21 cellular contexts compared by ENCODE assay signal in genomic region chr5:13932561-13932960, GRCh38. TPM values are rescaled to one million over a fixed set of nuclear protein-coding genes. Genes with fewer than 3 reads are reported as not detected.
"Had no signal": no experiment of that assay in that cellular context is flagged by ENCODE, and none has a peak within 500 bp of the region (broad histone marks: within the 10 kb centered on the region; RNA-seq: fewer than 3 reads in every experiment).

No MANE protein-coding gene starts in this region.

- H3K27ac ChIP-seq: sigmoid colon, thoracic aorta had no signal

- DNase-seq: activated CD4-positive, alpha-beta T cell treated with anti-CD3 and anti-CD28 coated beads, Interleukin-2, amount 50 U/mL, for 48 hours; activated CD8-positive, alpha-beta memory T cell treated with anti-CD3 and anti-CD28 coated beads, Interleukin-2, amount 50 U/mL, for 48 hours; activated naive CD4-positive, alpha-beta T cell; activated naive CD8-positive, alpha-beta T cell treated with anti-CD3 and anti-CD28 coated beads for 36 hours; activated T-cell treated with anti-CD3 and anti-CD28 coated beads, Interleukin-2, amount 50 U/mL, for 4 hours; cortex of kidney; endodermal cell; left cardiac atrium; mesenchymal stem cell; mucosa of descending colon; naive B cell; occipital lobe; sigmoid colon; stimulated activated CD4-positive, alpha-beta T cell treated with anti-CD3 and anti-CD28 coated beads, Interleukin-4, amount 100 ng/mL, for 1 hour; stimulated activated naive CD4-positive, alpha-beta T cell treated with Interleukin-2 at 50 U/mL for 16 hours; T-helper 9 cell had no signal

- H3K4me3 ChIP-seq: mucosa of descending colon, sigmoid colon, thoracic aorta had no signal

- ATAC-seq: activated T-cell treated with anti-CD3 and anti-CD28 coated beads, Interleukin-2, amount 50 U/mL, for 4 hours; left cardiac atrium; mucosa of descending colon; WTC11 had no signal

- H3K27me3 ChIP-seq: sigmoid colon had no signal

- H3K36me3 ChIP-seq: sigmoid colon, thoracic aorta had no signal

RNA-seq across cellular contexts. Expression of gene DNAH5, which starts 11.9 kb away (rescaled TPM):
- total RNA-seq: activated CD8-positive, alpha-beta memory T cell treated with anti-CD3 and anti-CD28 coated beads for 36 hours; activated naive CD8-positive, alpha-beta T cell treated with anti-CD3 and anti-CD28 coated beads for 36 hours; activated T-cell treated with anti-CD3 and anti-CD28 coated beads, Interleukin-2, amount 50 U/mL, for 4 hours; activated T-helper 2 cell treated with anti-CD3 and anti-CD28 coated beads, Interferon-gamma antibody, Interleukin-2, Interleukin-4, amounts not matched to agents 10 μg/mL and 5 μg/mL and 100 μg/mL, durations not matched to agents 14 hours and 24 hours and 36 hours; T-helper 1 cell treated with Interleukin-12 subunit alpha and Interleukin-12 subunit beta and Interleukin-4 antibody, amounts not matched to agents 30 ng/mL and 1 ng/mL, for 36 hours had no signal
